ENCODE assay signal across 7 cellular contexts in genomic region chr15:69573278-69573677, GRCh38.
DNase-seq lines count a peak whose midpoint lies in the region; ATAC-seq, FAIRE-seq and TF ChIP-seq lines count a peak whose summit lies in the region.
"Not testable (repeated sequence)": the region's sequence is repeated elsewhere in the genome, so short reads cannot be mapped to it uniquely, and the experiment has no call there.

No MANE protein-coding gene starts in this region.

- H3K9me3 ChIP-seq in SJSA1 (replicated peaks); HepG2 (ENCODE audit: low read length): not testable (repeated sequence)

- H3K27ac Mint-ChIP-seq in activated CD4-positive, alpha-beta memory T cell treated with anti-CD3 and anti-CD28 coated beads for 36 hours, result peak overlapping the region; percentile 57
- peak overlapping the region; percentile 92 for H3K27ac Mint-ChIP-seq in activated T-helper 17 cell treated with anti-CD3 and anti-CD28 coated beads, Interleukin-2, amount 50 U/mL, for 72 hours
- peak overlapping the region; percentile 72 for H3K27ac Mint-ChIP-seq in activated naive CD8-positive, alpha-beta T cell treated with anti-CD3 and anti-CD28 coated beads, Interleukin-2, amount 50 U/mL, for 24 hours
- H3K27ac Mint-ChIP-seq in stimulated activated effector memory CD8-positive, alpha-beta T cell treated with anti-CD3 and anti-CD28 coated beads, Interleukin-12 subunit alpha, Interleukin-12 subunit beta, amount 100 ng/mL, for 72 hours, result peak overlapping the region; percentile 65

- TF ChIP-seq CTCF in VCaP (conservative IDR thresholded peaks at IDR 0.05); HepG2 (CRISPR knock-in tag; IDR thresholded peaks at IDR 0.05): not testable (repeated sequence)

- TF ChIP-seq EP300 in HepG2 (IDR thresholded peaks at IDR 0.05; ENCODE audit: low read depth in 2 of 2, low read length in 2 of 2); HepG2 (CRISPR knock-in tag; IDR thresholded peaks at IDR 0.05; ENCODE audit: borderline replicate concordance): not testable (repeated sequence)

- FAIRE-seq in HepG2 (lab: Jason Lieb, UNC), result not testable (repeated sequence)

- not testable (repeated sequence) for H3K9me3 Mint-ChIP-seq in activated CD4-positive, alpha-beta memory T cell treated with anti-CD3 and anti-CD28 coated beads for 36 hours; activated T-helper 17 cell treated with anti-CD3 and anti-CD28 coated beads, Interleukin-2, amount 50 U/mL, for 72 hours; activated naive CD8-positive, alpha-beta T cell treated with anti-CD3 and anti-CD28 coated beads, Interleukin-2, amount 50 U/mL, for 24 hours; stimulated activated effector memory CD8-positive, alpha-beta T cell treated with anti-CD3 and anti-CD28 coated beads, Interleukin-12 subunit alpha, Interleukin-12 subunit beta, amount 100 ng/mL, for 72 hours

- not testable (repeated sequence) for H3K36me3 Mint-ChIP-seq in activated CD4-positive, alpha-beta memory T cell treated with anti-CD3 and anti-CD28 coated beads for 36 hours; activated T-helper 17 cell treated with anti-CD3 and anti-CD28 coated beads, Interleukin-2, amount 50 U/mL, for 72 hours (ENCODE audit: low read depth); activated naive CD8-positive, alpha-beta T cell treated with anti-CD3 and anti-CD28 coated beads, Interleukin-2, amount 50 U/mL, for 24 hours (ENCODE audit: low read depth)
- peaks cover 12% of the 10 kb centered on the region for H3K36me3 Mint-ChIP-seq in stimulated activated effector memory CD8-positive, alpha-beta T cell treated with anti-CD3 and anti-CD28 coated beads, Interleukin-12 subunit alpha, Interleukin-12 subunit beta, amount 100 ng/mL, for 72 hours

- H3K9ac ChIP-seq in HepG2 (ENCODE audit: insufficient read depth, low read depth, low read length), result not testable (repeated sequence)

- POLR2A ChIA-PET in activated CD4-positive, alpha-beta memory T cell treated with anti-CD3 and anti-CD28 coated beads for 36 hours (lab: Charles Lee); HepG2 (lab: Yijun Ruan, JAX): not testable (repeated sequence)

- not testable (repeated sequence) for H3K27me3 Mint-ChIP-seq in activated CD4-positive, alpha-beta memory T cell treated with anti-CD3 and anti-CD28 coated beads for 36 hours; activated T-helper 17 cell treated with anti-CD3 and anti-CD28 coated beads, Interleukin-2, amount 50 U/mL, for 72 hours
- H3K27me3 Mint-ChIP-seq in activated naive CD8-positive, alpha-beta T cell treated with anti-CD3 and anti-CD28 coated beads, Interleukin-2, amount 50 U/mL, for 24 hours, result peaks cover 13% of the 10 kb centered on the region

- intact Hi-C loops in activated CD4-positive, alpha-beta memory T cell treated with anti-CD3 and anti-CD28 coated beads for 36 hours (cut with micrococcal nuclease), result loop anchor here (5.0 to 10.0 kb wide), 4 partner anchors 46 to 524 kb away; partner anchors contain the start of gene TLE3
- intact Hi-C loops in HepG2 (cut with micrococcal nuclease; ENCODE audit: unreplicated experiment), result not testable (repeated sequence)

- H3K4me1 ChIP-seq in SJSA1 (replicated peaks), result peaks cover 41% of the 10 kb centered on the region
- not testable (repeated sequence) for H3K4me1 ChIP-seq in HepG2 (ENCODE audit: insufficient read depth, low read length)

- H3K27ac ChIP-seq in SJSA1 (peak overlapping the region; percentile 61), VCaP (peak overlapping the region; percentile 69; the same call in 1 of the 2 replicates)
- H3K27ac ChIP-seq in HepG2 (ENCODE audit: extremely low read length, insufficient read depth, low read length), result not testable (repeated sequence)

- not testable (repeated sequence) for H3K36me3 ChIP-seq in SJSA1; HepG2 (replicated peaks in 1 of 2; ENCODE audit: control insufficient read depth in 1 of 2, insufficient read depth in 2 of 2, low read length in 2 of 2)

- in situ Hi-C loops in HepG2 (cut with HindIII; ENCODE audit: extremely low pct_ligation_motif_present, low pct_unique_long_range_greater_than_20kb), result not testable (repeated sequence)

- peaks cover 45% of the 10 kb centered on the region; the same call in 1 of the 2 replicates for H4K20me1 ChIP-seq in HepG2 (ENCODE audit: insufficient read depth, low read length)

- not testable (repeated sequence) for H3K4me3 ChIP-seq in SJSA1; HepG2 (replicated peaks in 1 of 3; ENCODE audit: insufficient read depth in 1 of 3, low read depth in 2 of 3, low read length in 3 of 3)

- TF ChIP-seq POLR2A in HepG2 (IDR thresholded peaks at IDR 0.05; ENCODE audit: insufficient read depth in 1 of 2, low read depth in 2 of 2, low read length in 2 of 2), result not testable (repeated sequence)

- not testable (repeated sequence) for BruUV-seq in HepG2 (replicated peaks; lab: Mats Ljungman, UMichigan)

- H3K4me3 Mint-ChIP-seq in activated CD4-positive, alpha-beta memory T cell treated with anti-CD3 and anti-CD28 coated beads for 36 hours; activated naive CD8-positive, alpha-beta T cell treated with anti-CD3 and anti-CD28 coated beads, Interleukin-2, amount 50 U/mL, for 24 hours; stimulated activated effector memory CD8-positive, alpha-beta T cell treated with anti-CD3 and anti-CD28 coated beads, Interleukin-12 subunit alpha, Interleukin-12 subunit beta, amount 100 ng/mL, for 72 hours: not testable (repeated sequence)
- H3K4me3 Mint-ChIP-seq in activated T-helper 17 cell treated with anti-CD3 and anti-CD28 coated beads, Interleukin-2, amount 50 U/mL, for 72 hours, result peak overlapping the region; percentile 74

- ATAC-seq in activated T-helper 17 cell treated with anti-CD3 and anti-CD28 coated beads, Interleukin-2, amount 50 U/mL, for 72 hours (replicated peaks); activated naive CD8-positive, alpha-beta T cell treated with anti-CD3 and anti-CD28 coated beads, Interleukin-2, amount 50 U/mL, for 24 hours; HepG2; stimulated activated effector memory CD8-positive, alpha-beta T cell treated with anti-CD3 and anti-CD28 coated beads, Interleukin-12 subunit alpha, Interleukin-12 subunit beta, amount 100 ng/mL, for 72 hours: not testable (repeated sequence)

- not testable (repeated sequence) for TF ChIP-seq RAD21 in HepG2 (CRISPR knock-in tag; IDR thresholded peaks at IDR 0.05)

- CTCF ChIA-PET in activated CD4-positive, alpha-beta memory T cell treated with anti-CD3 and anti-CD28 coated beads for 36 hours (lab: Charles Lee), result interaction anchor here (0.6 to 1.8 kb wide), 3 partner anchors 10 to 894 kb away, joined by 3 to 5 read pairs (median 4); no protein-coding TSS in a partner anchor
- CTCF ChIA-PET in HepG2 (lab: Yijun Ruan, JAX; ENCODE audit: low intra/inter-chr PET ratio, low total read pairs), result not testable (repeated sequence)

- not testable (repeated sequence) for DNase-seq in SJSA1 (ENCODE audit: low read depth in 1 of 2, low spot score in 2 of 2); activated CD4-positive, alpha-beta memory T cell treated with anti-CD3 and anti-CD28 coated beads for 36 hours; activated naive CD8-positive, alpha-beta T cell treated with anti-CD3 and anti-CD28 coated beads, Interleukin-2, amount 50 U/mL, for 24 hours; HepG2 (ENCODE audit: low spot score); stimulated activated effector memory CD8-positive, alpha-beta T cell treated with anti-CD3 and anti-CD28 coated beads, Interleukin-12 subunit alpha, Interleukin-12 subunit beta, amount 100 ng/mL, for 72 hours (ENCODE audit: low spot score in 2 of 2)

- H3K79me2 ChIP-seq in HepG2 (ENCODE audit: insufficient read depth, low read length), result not testable (repeated sequence)

- H3K27me3 ChIP-seq in SJSA1 (replicated peaks), result not testable (repeated sequence)
- peaks cover 17 to 93% of the 10 kb centered on the region in 2 experiments; a peak in 4 of 5 replicates for H3K27me3 ChIP-seq in HepG2 (ENCODE audit: control insufficient read depth in 1 of 2, insufficient read depth in 2 of 2, low read length in 2 of 2)

- peaks cover 37% of the 10 kb centered on the region for H3K4me1 Mint-ChIP-seq in activated CD4-positive, alpha-beta memory T cell treated with anti-CD3 and anti-CD28 coated beads for 36 hours (ENCODE audit: low read depth)
- peaks cover 21% of the 10 kb centered on the region for H3K4me1 Mint-ChIP-seq in activated T-helper 17 cell treated with anti-CD3 and anti-CD28 coated beads, Interleukin-2, amount 50 U/mL, for 72 hours
- H3K4me1 Mint-ChIP-seq in activated naive CD8-positive, alpha-beta T cell treated with anti-CD3 and anti-CD28 coated beads, Interleukin-2, amount 50 U/mL, for 24 hours, result peaks cover 32% of the 10 kb centered on the region
- peaks cover 44% of the 10 kb centered on the region for H3K4me1 Mint-ChIP-seq in stimulated activated effector memory CD8-positive, alpha-beta T cell treated with anti-CD3 and anti-CD28 coated beads, Interleukin-12 subunit alpha, Interleukin-12 subunit beta, amount 100 ng/mL, for 72 hours

- 6% methylated on average over 2 of the region's 2 CpGs for WGBS in HepG2 (ENCODE audit: low lambda C conversion rate)

- H2AFZ ChIP-seq in HepG2 (ENCODE audit: low read length), result not testable (repeated sequence)

- not testable (repeated sequence) for H3K4me2 ChIP-seq in HepG2 (ENCODE audit: low read depth, low read length)

TF ChIP-seq in HepG2, 621 proteins besides CTCF, POLR2A, EP300 and RAD21:
- peak; percentile 52 for TF ChIP-seq ZNF768 (CRISPR knock-in tag; IDR thresholded peaks at IDR 0.05)
TF ChIP-seq in HepG2: peak in this region for 1; not testable (repeated sequence) for 620.
